ENCODE assay signal across 9 cellular contexts in the genomic region with DNA sequence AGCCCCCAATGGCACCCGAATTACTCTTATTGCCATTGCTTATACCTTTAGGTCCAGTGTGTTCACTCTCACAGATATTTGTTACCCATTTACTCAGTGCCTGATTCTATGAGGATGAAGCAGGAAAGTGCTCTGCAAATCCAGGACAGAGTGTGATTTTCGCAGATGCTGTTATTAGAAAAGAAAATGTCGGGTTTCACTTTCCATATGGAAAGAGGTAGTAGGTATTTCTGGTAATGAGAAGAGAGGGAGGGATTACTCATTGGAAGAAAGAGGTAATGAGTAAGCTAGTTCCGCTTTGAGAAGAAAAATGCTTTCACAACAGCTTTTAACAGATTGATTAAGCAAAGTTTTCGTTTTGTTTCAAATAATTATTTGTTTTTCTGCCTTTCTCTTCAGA.
DNase-seq lines count a peak whose midpoint lies in the region; ATAC-seq, FAIRE-seq and TF ChIP-seq lines count a peak whose summit lies in the region.
"Had no signal": no experiment of that assay in that cellular context is flagged by ENCODE, and none has a peak within 500 bp of the region (broad histone marks: within the 10 kb centered on the region; RNA-seq: fewer than 3 reads in every experiment).

No MANE protein-coding gene starts in this region.

- peak; percentile 40 to 46 for DNase-seq in AML-193 (lab: John Stamatoyannopoulos, UW)
- peak; percentile 27 for DNase-seq in RCC 7860 (ENCODE audit: low spot score)
- no peak for DNase-seq in LoVo (ENCODE audit: low spot score)
- no peak for DNase-seq in progenitor cell of endocrine pancreas (ENCODE audit: low spot score, unreplicated experiment)
- DNase-seq in DMS 273 treated with DMSO at 0.1 percent for 48 hours (lab: John Stamatoyannopoulos, UW) = no peak
- no peak for DNase-seq in inferior parietal cortex (ENCODE audit: extremely low spot score)
- DNase-seq: Karpas-422 had no signal

- H3K9me3 Mint-ChIP-seq in progenitor cell of endocrine pancreas (ENCODE audit: low read depth) = peaks cover 4% of the 10 kb centered on the region

- H3K4me3 Mint-ChIP-seq in progenitor cell of endocrine pancreas (ENCODE audit: low read depth) = no peak overlapping the region

- no peaks in the 10 kb centered on the region for H3K36me3 Mint-ChIP-seq in progenitor cell of endocrine pancreas (ENCODE audit: insufficient read depth)

- peaks cover 6% of the 10 kb centered on the region for H3K27me3 Mint-ChIP-seq in progenitor cell of endocrine pancreas

- peak; percentile 29 for FAIRE-seq in RCC 7860 (lab: Jason Lieb, UNC)

- ATAC-seq in GM19035 (IDR thresholded peaks at IDR 0.05; ENCODE audit: unreplicated experiment) (peak; percentile 76), HG02970 (IDR thresholded peaks at IDR 0.05; ENCODE audit: low FRiP score, unreplicated experiment) (peak; percentile 83)

- TF ChIP-seq CTCF in progenitor cell of endocrine pancreas (IDR thresholded peaks at IDR 0.05; ENCODE audit: unreplicated experiment) = no peak

- no peaks in the 10 kb centered on the region for H3K4me1 Mint-ChIP-seq in progenitor cell of endocrine pancreas (ENCODE audit: low read depth)

- no peak overlapping the region for H3K27ac Mint-ChIP-seq in progenitor cell of endocrine pancreas

Comparison
In these comparisons a context has a peak if more than half of its experiments do, and no peak if none do; other contexts are left out.
1. DNase-seq: peak in AML-193 (2 of 2) and RCC 7860 (single experiment); none in LoVo (single experiment), progenitor cell of endocrine pancreas (single experiment), DMS 273 treated with DMSO at 0.1 percent for 48 hours (single experiment) and inferior parietal cortex (single experiment).